Comparison of ENCODE assay signal across 1 cellular context in genomic region chr6:136067731-136068341, GRCh38.
TF ChIP-seq lines count a peak whose summit lies in the region.

No MANE protein-coding gene starts in this region.

TF ChIP-seq in H1, 55 proteins besides CTCF, POLR2A, EP300 and RAD21 (continued from another document):
- no peak for TF ChIP-seq ATF3 (IDR thresholded peaks at IDR 0.05; ENCODE audit: insufficient read depth, low read depth, low read length)
- TF ChIP-seq JUND (IDR thresholded peaks at IDR 0.05; ENCODE audit: low read length): peak; percentile 87
- TF ChIP-seq JUN (IDR thresholded peaks at IDR 0.05; ENCODE audit: low read depth, low read length): peak; percentile 40; the same call in 1 of the 2 replicates
- no peak for TF ChIP-seq KDM4A (IDR thresholded peaks at IDR 0.05; ENCODE audit: low read depth, low read length, severe bottlenecking)
TF ChIP-seq in H1: peak in this region for 4.
